In genomic region chr10:124978376-124978725, GRCh38 we compare ENCODE assay signal across 21 cellular contexts.
"Had no signal": no experiment of that assay in that cellular context is flagged by ENCODE, and none has a peak within 500 bp of the region (broad histone marks: within the 10 kb centered on the region; RNA-seq: fewer than 3 reads in every experiment).

No MANE protein-coding gene starts in this region.

- H3K4me3 Mint-ChIP-seq: activated CD8-positive, alpha-beta T cell treated with anti-CD3 and anti-CD28 coated beads, Interleukin-2, amount 10 ng/mL, durations not matched to agents 7 days and 5 days; stimulated activated effector memory CD8-positive, alpha-beta T cell treated with anti-CD3 and anti-CD28 coated beads, Interleukin-12 subunit alpha, Interleukin-12 subunit beta, amount 100 ng/mL, for 72 hours; stimulated activated naive CD8-positive, alpha-beta T cell treated with anti-CD3 and anti-CD28 coated beads, Interleukin-15, amount 100 ng/mL, for 72 hours had no signal

- H3K27me3 Mint-ChIP-seq: central memory CD8-positive, alpha-beta T cell; stimulated activated naive CD8-positive, alpha-beta T cell treated with anti-CD3 and anti-CD28 coated beads, Interleukin-15, amount 100 ng/mL, for 72 hours had no signal

- DNase-seq: activated CD4-positive, alpha-beta T cell treated with anti-CD3 and anti-CD28 coated beads for 1 hour; activated CD4-positive, alpha-beta T cell treated with anti-CD3 and anti-CD28 coated beads, Interleukin-2, amount 50 U/mL, for 1 hour; activated CD8-positive, alpha-beta T cell treated with anti-CD3 and anti-CD28 coated beads, Interleukin-2, amount 10 ng/mL, durations not matched to agents 7 days and 5 days; aorta; brain microvascular endothelial cell; esophagus squamous epithelium; heart left ventricle; midbrain; natural killer cell; right lobe of liver; small intestine; stimulated activated CD4-positive, alpha-beta T cell treated with anti-CD3 and anti-CD28 coated beads, Interleukin-2, amount 100 ng/mL, for 24 hours; stimulated activated naive CD8-positive, alpha-beta T cell treated with anti-CD3 and anti-CD28 coated beads, Interleukin-15, amount 100 ng/mL, for 72 hours; T-helper 1 cell; T-helper 9 cell had no signal

- H3K9me3 ChIP-seq: esophagus squamous epithelium, gastroesophageal sphincter, heart left ventricle, right lobe of liver, tibial nerve had no signal

- H3K4me3 ChIP-seq: esophagus squamous epithelium, gastroesophageal sphincter, heart left ventricle, right lobe of liver, tibial nerve had no signal

- H3K27ac Mint-ChIP-seq: activated CD8-positive, alpha-beta T cell treated with anti-CD3 and anti-CD28 coated beads, Interleukin-2, amount 10 ng/mL, durations not matched to agents 7 days and 5 days; activated naive CD4-positive, alpha-beta T cell treated with anti-CD3 and anti-CD28 coated beads, Interleukin-2, amount 50 U/mL, for 72 hours; stimulated activated effector memory CD8-positive, alpha-beta T cell treated with anti-CD3 and anti-CD28 coated beads, Interleukin-12 subunit alpha, Interleukin-12 subunit beta, amount 100 ng/mL, for 72 hours; stimulated activated naive CD8-positive, alpha-beta T cell treated with anti-CD3 and anti-CD28 coated beads, Interleukin-15, amount 100 ng/mL, for 72 hours had no signal

- H3K36me3 Mint-ChIP-seq: natural killer cell had no signal

- H3K27me3 ChIP-seq: brain microvascular endothelial cell, esophagus squamous epithelium, gastroesophageal sphincter, heart left ventricle, right lobe of liver, tibial nerve had no signal

- ATAC-seq: activated CD8-positive, alpha-beta T cell treated with anti-CD3 and anti-CD28 coated beads, Interleukin-2, amount 10 ng/mL, durations not matched to agents 7 days and 5 days; activated naive CD4-positive, alpha-beta T cell treated with anti-CD3 and anti-CD28 coated beads, Interleukin-2, amount 50 U/mL, for 72 hours; gastroesophageal sphincter; natural killer cell; stimulated activated effector memory CD8-positive, alpha-beta T cell treated with anti-CD3 and anti-CD28 coated beads, Interleukin-12 subunit alpha, Interleukin-12 subunit beta, amount 100 ng/mL, for 72 hours; stimulated activated naive CD8-positive, alpha-beta T cell treated with anti-CD3 and anti-CD28 coated beads, Interleukin-15, amount 100 ng/mL, for 72 hours had no signal

- H3K27ac ChIP-seq: brain microvascular endothelial cell, esophagus squamous epithelium, gastroesophageal sphincter, heart left ventricle, parathyroid adenoma, right lobe of liver, tibial nerve had no signal
